ENCODE assay signal across 9 cellular contexts in genomic region chr3:71694358-71694999, GRCh38. TPM values are rescaled to one million over a fixed set of nuclear protein-coding genes. Genes with fewer than 3 reads are reported as not detected.
A peak's percentile ranks its signal among the peaks of the same experiment; 100 is the strongest.
DNase-seq lines count a peak whose midpoint lies in the region; ATAC-seq, FAIRE-seq and TF ChIP-seq lines count a peak whose summit lies in the region.
"Had no signal": no experiment of that assay in that cellular context is flagged by ENCODE, and none has a peak within 500 bp of the region (broad histone marks: within the 10 kb centered on the region; RNA-seq: fewer than 3 reads in every experiment).

No MANE protein-coding gene starts in this region.

- FAIRE-seq in RCC 7860 (lab: Jason Lieb, UNC) = no peak

- ATAC-seq in HG02678 (IDR thresholded peaks at IDR 0.05; ENCODE audit: unreplicated experiment) = no peak

- DNase-seq in A172 (ENCODE audit: low spot score) (peak; percentile 18), RCC 7860 (ENCODE audit: low spot score) (peak; percentile 5), epithelial cell of proximal tubule (ENCODE audit: low read depth) (no peak), NCI-H82 (lab: John Stamatoyannopoulos, UW) (no peak), AG20443 (ENCODE audit: low spot score) (no peak)
- DNase-seq in stimulated activated CD4-positive, alpha-beta T cell treated with anti-CD3 and anti-CD28 coated beads, Interleukin-12 subunit alpha, Interleukin-12 subunit beta, amount 100 ng/mL, for 4 hours = no peak
- DNase-seq: NCI-H2171 treated with DMSO at 0.1 percent for 48 hours had no signal

- H3K36me3 ChIP-seq in muscle layer of duodenum (ENCODE audit: control insufficient read depth in 1 of 2, insufficient read depth in 2 of 2, low read length in 2 of 2) = no peaks in the 10 kb centered on the region

- H3K27me3 ChIP-seq in muscle layer of duodenum (ENCODE audit: low read depth, low read length) = no peaks in the 10 kb centered on the region

- peak overlapping the region; percentile 41 for H3K27ac ChIP-seq in muscle layer of duodenum (ENCODE audit: low read length)

- TF ChIP-seq CTCF in epithelial cell of proximal tubule (conservative IDR thresholded peaks at IDR 0.05; ENCODE audit: low read depth, low read length) = no peak

- peak overlapping the region; percentile 23 for H3K4me3 ChIP-seq in epithelial cell of proximal tubule (ENCODE audit: low read depth, low read length)
- H3K4me3 ChIP-seq in muscle layer of duodenum (ENCODE audit: low read depth in 1 of 2, low read length in 2 of 2) = peak overlapping the region in 1 of 2 donors; percentile 17

- peaks cover 26 to 36% of the 10 kb centered on the region in 2 donors for H3K4me1 ChIP-seq in muscle layer of duodenum (ENCODE audit: control insufficient read depth in 1 of 2, insufficient read depth in 2 of 2, low read length in 2 of 2)

- no peaks in the 10 kb centered on the region for H3K9me3 ChIP-seq in muscle layer of duodenum (ENCODE audit: control insufficient read depth in 1 of 2, low read length in 2 of 2)

RNA-seq across cellular contexts. Expression of gene EIF4E3, which starts 30.7 kb away (rescaled TPM):
- 0.60 and 1.6 TPM in 2 replicates for total RNA-seq in A172 (2014; rRNA removed; shearing (Covaris generic))
- total RNA-seq in epithelial cell of proximal tubule = 2.5 and 2.7 TPM in 2 replicates

RNA-seq across cellular contexts. Expression of gene GPR27, which starts 59.2 kb away (rescaled TPM):
- not detected in 2 replicates for total RNA-seq in A172 (2014; rRNA removed; shearing (Covaris generic))
- total RNA-seq in epithelial cell of proximal tubule = 1.2 and 3.9 TPM in 2 replicates

Comparison
In these comparisons a context has a peak if more than half of its experiments do, and no peak if none do; other contexts are left out.
1. DNase-seq: peak in A172 (single experiment) and RCC 7860 (single experiment); none in epithelial cell of proximal tubule (single experiment), NCI-H82 (single experiment), stimulated activated CD4-positive, alpha-beta T cell treated with anti-CD3 and anti-CD28 coated beads, Interleukin-12 subunit alpha, Interleukin-12 subunit beta, amount 100 ng/mL, for 4 hours (single experiment) and AG20443 (single experiment).